8 cellular contexts compared by ENCODE assay signal in genomic region chr22:18024956-18025720, GRCh38. TPM values are rescaled to one million over a fixed set of nuclear protein-coding genes. Genes with fewer than 3 reads are reported as not detected.
DNase-seq lines count a peak whose midpoint lies in the region; ATAC-seq and TF ChIP-seq lines count a peak whose summit lies in the region.

No MANE protein-coding gene starts in this region.

- H3K4me3 ChIP-seq in WI38 (ENCODE audit: low read depth, low read length) (peak overlapping the region; percentile 63; the same call in 1 of the 2 replicates), spleen (peak overlapping the region in 4 of 8 donors; percentile 75 to 93 (median 82))

- intact Hi-C loops in spleen (cut with DNase I; ENCODE audit: low total_unique reads) = loop anchor here (5.0 to 10.0 kb wide), 2 partner anchors 110 to 193 kb away; no protein-coding TSS in a partner anchor

- TF ChIP-seq CTCF in WI38 (IDR thresholded peaks at IDR 0.05; ENCODE audit: low read depth, low read length) (no peak), spleen (IDR thresholded peaks at IDR 0.05 in 8 of 11, conservative IDR thresholded peaks at IDR 0.05 in 3 of 11) (no peak)

- ATAC-seq in GM18511 (IDR thresholded peaks at IDR 0.05; ENCODE audit: unreplicated experiment) = no peak
- ATAC-seq in HG02678 (IDR thresholded peaks at IDR 0.05; ENCODE audit: unreplicated experiment) = no peak

- H3K27me3 ChIP-seq in spleen (replicated peaks in 1 of 7) = peaks cover 0 to 44% (median 0%) of the 10 kb centered on the region in 7 donors

- no peak for TF ChIP-seq POLR2A in spleen (IDR thresholded peaks at IDR 0.05)

- H3K36me3 ChIP-seq in spleen = no peaks in the 10 kb centered on the region

- no peaks in the 10 kb centered on the region for H3K9me3 ChIP-seq in spleen

- WGBS in spleen, 5 donors = 48 to 63% (median 58%) methylated on average over 21 of the region's 21 CpGs

- DNase-seq in DMS53 (lab: John Stamatoyannopoulos, UW) (peak; percentile 41), DMS53 treated with DMSO at 0.1 percent for 48 hours (lab: John Stamatoyannopoulos, UW; ENCODE audit: unreplicated experiment) (no peak), globus pallidus (ENCODE audit: low spot score) (peak; percentile 47), spleen (peak; percentile 53), NOMO-1 (lab: John Stamatoyannopoulos, UW; ENCODE audit: unreplicated experiment in 2 of 2) (no peak)

- H3K27ac ChIP-seq in spleen = peak overlapping the region in 3 of 8 donors; percentile 57 to 68 (median 57)

- H3K4me1 ChIP-seq in spleen = peaks cover 0 to 28% (median 23%) of the 10 kb centered on the region in 6 donors

RNA-seq across cellular contexts. Expression of gene MICAL3, which starts 0.8 kb away (rescaled TPM):
- 100 to 1,000 TPM in 2 of 7 donors, 10 to 100 TPM in 5; 54.3 to 133 (median 92.1) TPM for total RNA-seq in spleen
- polyA plus RNA-seq in spleen = 10 to 100 TPM in 1 of 3 donors, 1 to 10 TPM in 2; 2.6 to 14.9 (median 3.1) TPM

RNA-seq across cellular contexts. Expression of gene PEX26, which starts 52.7 kb away (rescaled TPM):
- 10 to 100 TPM; 29.2 to 41.0 (median 37.4) TPM for total RNA-seq in spleen
- polyA plus RNA-seq in spleen = 10 to 100 TPM in 1 of 3 donors, 1 to 10 TPM in 2; 5.1 to 22.7 (median 7.1) TPM

Comparison
In these comparisons a context has a peak if more than half of its experiments do, and no peak if none do; other contexts are left out.
1. DNase-seq: peak in DMS53 (single experiment), globus pallidus (single experiment) and spleen (single experiment); none in DMS53 treated with DMSO at 0.1 percent for 48 hours (single experiment) and NOMO-1 (0 of 2).